In the genomic region with DNA sequence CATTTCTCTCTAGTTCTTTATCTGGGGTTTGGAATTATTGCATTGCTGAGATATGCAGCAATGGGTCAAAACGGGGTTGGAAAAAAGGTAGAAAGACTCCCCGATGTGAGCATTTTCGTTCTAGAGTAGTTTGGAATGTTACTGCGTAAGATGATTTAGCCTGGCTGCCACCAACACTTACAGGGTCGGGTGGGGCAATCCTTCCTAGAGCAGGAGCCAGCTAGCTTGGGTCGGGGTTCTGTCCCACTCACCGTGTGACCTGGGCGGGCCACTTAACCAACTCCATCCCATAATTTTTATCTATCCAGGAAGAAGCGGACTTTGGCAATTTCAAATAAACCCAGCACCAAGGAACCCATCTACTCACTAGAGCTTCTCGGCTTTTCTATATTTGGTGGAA, we compare ENCODE assay signal across 8 cellular contexts.
DNase-seq lines count a peak whose midpoint lies in the region; ATAC-seq and TF ChIP-seq lines count a peak whose summit lies in the region.

No MANE protein-coding gene starts in this region.

- no peaks in the 10 kb centered on the region for H3K4me1 ChIP-seq in NT2/D1 (ENCODE audit: insufficient read depth, insufficient read length)
- H3K4me1 ChIP-seq in skeletal muscle satellite cell (ENCODE audit: control insufficient read depth, insufficient read depth, low read length): no peaks in the 10 kb centered on the region

- CTCF ChIA-PET in activated CD8-positive, alpha-beta memory T cell treated with anti-CD3 and anti-CD28 coated beads, Interleukin-2, amount 10 ng/mL, durations not matched to agents 7 days and 5 days (lab: Charles Lee): no interaction called here

- peak overlapping the region; percentile 57 for H3K9ac ChIP-seq in NT2/D1 (ENCODE audit: insufficient read length, low read depth)
- H3K9ac ChIP-seq in skeletal muscle satellite cell (ENCODE audit: low read depth, low read length): peak overlapping the region; percentile 27

- peak overlapping the region; percentile 16 for H3K4me3 Mint-ChIP-seq in activated CD8-positive, alpha-beta memory T cell treated with anti-CD3 and anti-CD28 coated beads, Interleukin-2, amount 10 ng/mL, durations not matched to agents 7 days and 5 days

- peaks cover 28% of the 10 kb centered on the region for H3K27me3 Mint-ChIP-seq in activated CD8-positive, alpha-beta memory T cell treated with anti-CD3 and anti-CD28 coated beads, Interleukin-2, amount 10 ng/mL, durations not matched to agents 7 days and 5 days

- H3K4me3 ChIP-seq in NT2/D1 (ENCODE audit: insufficient read length, low read depth) (peak overlapping the region; percentile 42), coronary artery (peak overlapping the region; percentile 6), skeletal muscle satellite cell (ENCODE audit: low read length) (peak overlapping the region; percentile 65)

- no peak overlapping the region for H3K27ac Mint-ChIP-seq in activated CD8-positive, alpha-beta memory T cell treated with anti-CD3 and anti-CD28 coated beads, Interleukin-2, amount 10 ng/mL, durations not matched to agents 7 days and 5 days

- H3K36me3 Mint-ChIP-seq in activated CD8-positive, alpha-beta memory T cell treated with anti-CD3 and anti-CD28 coated beads, Interleukin-2, amount 10 ng/mL, durations not matched to agents 7 days and 5 days: no peaks in the 10 kb centered on the region

- DNase-seq in activated CD8-positive, alpha-beta memory T cell treated with anti-CD3 and anti-CD28 coated beads, Interleukin-2, amount 10 ng/mL, durations not matched to agents 7 days and 5 days: no peak
- no peak for DNase-seq in activated CD8-positive, alpha-beta memory T cell treated with anti-CD3 and anti-CD28 coated beads, Interleukin-2, amount 50 U/mL, for 48 hours
- DNase-seq in NT2/D1 (ENCODE audit: low read depth, low spot score) (no peak), coronary artery (ENCODE audit: low spot score) (no peak), AG08395 (ENCODE audit: low spot score) (no peak)

- H3K9me3 ChIP-seq in NT2/D1 (ENCODE audit: insufficient read depth, low read length): no peaks in the 10 kb centered on the region
- no peaks in the 10 kb centered on the region for H3K9me3 ChIP-seq in skeletal muscle satellite cell (replicated peaks; ENCODE audit: low read length)

- no peaks in the 10 kb centered on the region for H3K36me3 ChIP-seq in NT2/D1 (ENCODE audit: insufficient read depth, insufficient read length, low read length)
- H3K36me3 ChIP-seq in skeletal muscle satellite cell (ENCODE audit: insufficient read depth, low read length): no peaks in the 10 kb centered on the region

- peaks cover 3% of the 10 kb centered on the region for H3K9me3 Mint-ChIP-seq in activated CD8-positive, alpha-beta memory T cell treated with anti-CD3 and anti-CD28 coated beads, Interleukin-2, amount 10 ng/mL, durations not matched to agents 7 days and 5 days (ENCODE audit: low read depth)

- no peak for TF ChIP-seq CTCF in coronary artery (IDR thresholded peaks at IDR 0.05)

- H3K4me2 ChIP-seq in skeletal muscle satellite cell (ENCODE audit: low read length): peak overlapping the region; percentile 74

- H3K27me3 ChIP-seq in NT2/D1 (ENCODE audit: insufficient read depth, insufficient read length): no peaks in the 10 kb centered on the region
- no peaks in the 10 kb centered on the region for H3K27me3 ChIP-seq in skeletal muscle satellite cell (ENCODE audit: control insufficient read depth, insufficient read depth, low read length)

- no peak overlapping the region for H3K27ac ChIP-seq in coronary artery

- ATAC-seq in activated CD8-positive, alpha-beta memory T cell treated with anti-CD3 and anti-CD28 coated beads, Interleukin-2, amount 10 ng/mL, durations not matched to agents 7 days and 5 days: no peak
- ATAC-seq in GM21423 (IDR thresholded peaks at IDR 0.05; ENCODE audit: unreplicated experiment): no peak
- ATAC-seq in GM19452 (IDR thresholded peaks at IDR 0.05; ENCODE audit: unreplicated experiment): no peak

- no peaks in the 10 kb centered on the region for H3K4me1 Mint-ChIP-seq in activated CD8-positive, alpha-beta memory T cell treated with anti-CD3 and anti-CD28 coated beads, Interleukin-2, amount 10 ng/mL, durations not matched to agents 7 days and 5 days

Comparison
In these comparisons a context has a peak if more than half of its experiments do, and no peak if none do; other contexts are left out.
1. H3K4me3 ChIP-seq: peak in every context shown above with its lines; median percentile 65 in skeletal muscle satellite cell; 42 in NT2/D1; 6 in coronary artery.